8 cellular contexts compared by ENCODE assay signal in the genomic region with DNA sequence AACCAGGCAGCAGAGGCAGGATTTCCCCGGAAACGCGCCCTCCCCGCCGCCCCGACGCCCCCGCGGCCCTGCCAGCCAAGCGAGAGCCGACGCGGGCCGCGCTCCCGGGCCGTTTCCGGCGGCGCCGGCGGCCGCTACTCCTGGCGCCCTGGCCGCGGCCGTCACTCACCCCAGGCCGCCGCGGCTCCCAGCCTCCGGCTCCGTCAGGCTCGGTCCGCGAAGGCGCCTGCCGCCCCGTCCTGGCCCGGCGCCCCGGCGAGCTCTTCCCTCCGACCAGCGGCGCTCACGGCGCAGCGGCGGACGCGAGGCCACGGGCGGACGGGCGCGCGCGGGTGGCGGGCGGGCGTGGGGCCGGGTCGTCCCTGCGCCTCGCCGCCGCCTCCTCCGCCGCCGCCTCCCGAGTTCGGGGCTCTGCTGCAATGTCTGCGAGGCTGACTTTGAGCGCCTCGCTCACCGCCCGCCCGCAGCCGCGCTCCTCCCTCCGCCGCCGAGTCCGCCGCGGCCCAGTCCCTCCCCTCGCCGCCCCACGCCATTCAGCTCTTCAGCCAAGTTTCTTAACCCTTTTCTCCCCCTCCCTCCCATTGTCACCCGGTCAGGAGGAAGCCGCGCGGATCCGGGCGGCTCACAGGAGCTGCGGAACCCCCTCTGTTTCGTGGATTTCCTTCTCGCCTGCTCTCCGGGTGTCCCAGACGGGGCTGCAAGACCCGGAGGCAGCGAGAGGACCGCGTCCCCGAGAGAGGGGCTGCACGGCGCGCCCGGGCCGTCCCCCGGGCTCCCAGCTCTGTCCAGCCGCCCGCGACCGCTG. TPM values are rescaled to one million over a fixed set of nuclear protein-coding genes. Genes with fewer than 3 reads are reported as not detected.
A peak's percentile ranks its signal among the peaks of the same experiment; 100 is the strongest.
DNase-seq lines count a peak whose midpoint lies in the region; ATAC-seq and TF ChIP-seq lines count a peak whose summit lies in the region.

TSS of gene NRIP1 (minus strand) at position 425 of the 805 bp plus-strand sequence. CDS start 96,808 bp downstream, outside the sequence.

- peak within 1 kb of the TSS; percentile 79 to 97 for H3K9ac ChIP-seq in liver (ENCODE audit: low read depth in 1 of 2, low read length in 2 of 2)

- peak; percentile 66 for DNase-seq in NCI-H1436 (lab: John Stamatoyannopoulos, UW)
- DNase-seq in NCI-H1436 treated with DMSO at 0.1 percent for 48 hours (lab: John Stamatoyannopoulos, UW) = no peak
- DNase-seq in NCI-H524 treated with DMSO at 0.1 percent for 48 hours (lab: John Stamatoyannopoulos, UW) = peak; percentile 34
- DNase-seq in activated CD4-positive, alpha-beta T cell treated with anti-CD3 and anti-CD28 coated beads, Interleukin-2, amount 50 U/mL, for 48 hours = peak; percentile 71 to 74
- DNase-seq in dermis blood vessel endothelial cell = peak; percentile 96
- DNase-seq in stimulated activated CD4-positive, alpha-beta T cell treated with anti-CD3 and anti-CD28 coated beads, Interleukin-2, amount 100 ng/mL, for 48 hours = peak; percentile 53 to 70

- H3K27ac ChIP-seq in liver (ENCODE audit: low read depth in 1 of 2, low read length in 2 of 2) = peak within 1 kb of the TSS; percentile 76 to 94

- TF ChIP-seq RAD21 in liver (IDR thresholded peaks at IDR 0.05) = peak; percentile 57 to 70

- no peaks in the 10 kb centered on the region for H3K27me3 ChIP-seq in liver (ENCODE audit: control insufficient read depth in 4 of 4, insufficient read depth in 4 of 4, low read length in 3 of 4)

- peak within 1 kb of the TSS; percentile 85 to 96 (median 93) for H3K4me3 ChIP-seq in liver (ENCODE audit: low read depth in 1 of 3, low read length in 3 of 3)

- WGBS in liver = under 1% methylated on average over 115 of the region's 115 CpGs

- no peaks in the 10 kb centered on the region for H3K36me3 ChIP-seq in liver (ENCODE audit: control insufficient read depth in 4 of 4, insufficient read depth in 3 of 4, low read depth in 1 of 4, low read length in 3 of 4)

- peak; percentile 61 for ATAC-seq in HG03064 (IDR thresholded peaks at IDR 0.05; ENCODE audit: low read depth, unreplicated experiment)

- TF ChIP-seq CTCF in liver (IDR thresholded peaks at IDR 0.05; ENCODE audit: low read depth, low read length, missing input control) = no peak

- peaks cover 4 to 28% (median 19%) of the 10 kb centered on the region in 4 donors for H3K4me1 ChIP-seq in liver (ENCODE audit: control insufficient read depth in 4 of 4, insufficient read depth in 4 of 4, low read length in 3 of 4)

- no peaks in the 10 kb centered on the region for H3K9me3 ChIP-seq in liver (ENCODE audit: control insufficient read depth in 4 of 4, low read length in 3 of 4)

TF ChIP-seq in liver, 16 proteins besides CTCF, POLR2A, EP300 and RAD21:
- peak in 1 of 2 donors; percentile 22 for TF ChIP-seq RXRA (IDR thresholded peaks at IDR 0.05)
- peak; percentile 63 for TF ChIP-seq YY1 (IDR thresholded peaks at IDR 0.05)
- peak; percentile 37 for TF ChIP-seq SP1 (IDR thresholded peaks at IDR 0.05)
- no peak for TF ChIP-seq NR2F2 (IDR thresholded peaks at IDR 0.05)
- TF ChIP-seq REST (IDR thresholded peaks at IDR 0.05) = peak; percentile 86
- peak; percentile 40 for TF ChIP-seq TAF1 (conservative IDR thresholded peaks at IDR 0.05)

RNA-seq across cellular contexts. Expression of gene NRIP1, which starts in this region (rescaled TPM):
- total RNA-seq in dermis blood vessel endothelial cell (51.1 and 56.0 TPM in 2 replicates), liver (10 to 100 TPM; 20.5 to 28.4 TPM)
- polyA plus RNA-seq in liver = 1 to 10 TPM; 3.8 to 4.7 TPM
